ENCODE assay signal across 3 cellular contexts in the genomic region with DNA sequence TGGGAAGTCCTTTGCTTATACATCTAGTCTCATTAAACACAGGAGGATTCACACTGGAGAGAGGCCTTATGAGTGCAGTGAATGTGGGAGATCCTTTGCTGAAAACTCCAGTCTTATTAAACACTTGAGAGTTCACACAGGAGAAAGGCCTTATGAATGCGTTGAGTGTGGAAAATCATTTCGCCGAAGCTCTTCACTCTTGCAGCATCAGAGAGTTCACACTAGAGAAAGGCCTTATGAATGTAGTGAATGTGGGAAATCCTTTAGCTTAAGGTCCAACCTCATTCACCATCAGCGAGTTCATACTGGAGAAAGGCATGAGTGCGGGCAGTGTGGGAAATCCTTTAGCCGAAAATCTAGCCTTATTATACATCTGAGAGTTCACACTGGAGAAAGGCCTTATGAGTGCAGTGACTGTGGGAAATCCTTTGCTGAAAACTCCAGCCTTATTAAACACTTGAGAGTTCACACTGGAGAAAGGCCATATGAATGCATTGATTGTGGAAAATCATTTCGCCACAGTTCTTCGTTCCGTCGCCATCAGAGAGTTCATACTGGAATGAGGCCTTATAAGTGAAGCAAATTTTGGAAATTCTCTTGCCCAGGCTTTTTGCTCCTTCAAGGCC.
TF ChIP-seq lines count a peak whose summit lies in the region.

No MANE protein-coding gene starts in this region.

TF ChIP-seq in GM23338, 12 proteins besides CTCF, POLR2A, EP300 and RAD21 (continues in another document):
- no peak for TF ChIP-seq EZH2phosphoT487 (IDR thresholded peaks at IDR 0.05; ENCODE audit: unreplicated experiment)
- TF ChIP-seq, protein P1, sequence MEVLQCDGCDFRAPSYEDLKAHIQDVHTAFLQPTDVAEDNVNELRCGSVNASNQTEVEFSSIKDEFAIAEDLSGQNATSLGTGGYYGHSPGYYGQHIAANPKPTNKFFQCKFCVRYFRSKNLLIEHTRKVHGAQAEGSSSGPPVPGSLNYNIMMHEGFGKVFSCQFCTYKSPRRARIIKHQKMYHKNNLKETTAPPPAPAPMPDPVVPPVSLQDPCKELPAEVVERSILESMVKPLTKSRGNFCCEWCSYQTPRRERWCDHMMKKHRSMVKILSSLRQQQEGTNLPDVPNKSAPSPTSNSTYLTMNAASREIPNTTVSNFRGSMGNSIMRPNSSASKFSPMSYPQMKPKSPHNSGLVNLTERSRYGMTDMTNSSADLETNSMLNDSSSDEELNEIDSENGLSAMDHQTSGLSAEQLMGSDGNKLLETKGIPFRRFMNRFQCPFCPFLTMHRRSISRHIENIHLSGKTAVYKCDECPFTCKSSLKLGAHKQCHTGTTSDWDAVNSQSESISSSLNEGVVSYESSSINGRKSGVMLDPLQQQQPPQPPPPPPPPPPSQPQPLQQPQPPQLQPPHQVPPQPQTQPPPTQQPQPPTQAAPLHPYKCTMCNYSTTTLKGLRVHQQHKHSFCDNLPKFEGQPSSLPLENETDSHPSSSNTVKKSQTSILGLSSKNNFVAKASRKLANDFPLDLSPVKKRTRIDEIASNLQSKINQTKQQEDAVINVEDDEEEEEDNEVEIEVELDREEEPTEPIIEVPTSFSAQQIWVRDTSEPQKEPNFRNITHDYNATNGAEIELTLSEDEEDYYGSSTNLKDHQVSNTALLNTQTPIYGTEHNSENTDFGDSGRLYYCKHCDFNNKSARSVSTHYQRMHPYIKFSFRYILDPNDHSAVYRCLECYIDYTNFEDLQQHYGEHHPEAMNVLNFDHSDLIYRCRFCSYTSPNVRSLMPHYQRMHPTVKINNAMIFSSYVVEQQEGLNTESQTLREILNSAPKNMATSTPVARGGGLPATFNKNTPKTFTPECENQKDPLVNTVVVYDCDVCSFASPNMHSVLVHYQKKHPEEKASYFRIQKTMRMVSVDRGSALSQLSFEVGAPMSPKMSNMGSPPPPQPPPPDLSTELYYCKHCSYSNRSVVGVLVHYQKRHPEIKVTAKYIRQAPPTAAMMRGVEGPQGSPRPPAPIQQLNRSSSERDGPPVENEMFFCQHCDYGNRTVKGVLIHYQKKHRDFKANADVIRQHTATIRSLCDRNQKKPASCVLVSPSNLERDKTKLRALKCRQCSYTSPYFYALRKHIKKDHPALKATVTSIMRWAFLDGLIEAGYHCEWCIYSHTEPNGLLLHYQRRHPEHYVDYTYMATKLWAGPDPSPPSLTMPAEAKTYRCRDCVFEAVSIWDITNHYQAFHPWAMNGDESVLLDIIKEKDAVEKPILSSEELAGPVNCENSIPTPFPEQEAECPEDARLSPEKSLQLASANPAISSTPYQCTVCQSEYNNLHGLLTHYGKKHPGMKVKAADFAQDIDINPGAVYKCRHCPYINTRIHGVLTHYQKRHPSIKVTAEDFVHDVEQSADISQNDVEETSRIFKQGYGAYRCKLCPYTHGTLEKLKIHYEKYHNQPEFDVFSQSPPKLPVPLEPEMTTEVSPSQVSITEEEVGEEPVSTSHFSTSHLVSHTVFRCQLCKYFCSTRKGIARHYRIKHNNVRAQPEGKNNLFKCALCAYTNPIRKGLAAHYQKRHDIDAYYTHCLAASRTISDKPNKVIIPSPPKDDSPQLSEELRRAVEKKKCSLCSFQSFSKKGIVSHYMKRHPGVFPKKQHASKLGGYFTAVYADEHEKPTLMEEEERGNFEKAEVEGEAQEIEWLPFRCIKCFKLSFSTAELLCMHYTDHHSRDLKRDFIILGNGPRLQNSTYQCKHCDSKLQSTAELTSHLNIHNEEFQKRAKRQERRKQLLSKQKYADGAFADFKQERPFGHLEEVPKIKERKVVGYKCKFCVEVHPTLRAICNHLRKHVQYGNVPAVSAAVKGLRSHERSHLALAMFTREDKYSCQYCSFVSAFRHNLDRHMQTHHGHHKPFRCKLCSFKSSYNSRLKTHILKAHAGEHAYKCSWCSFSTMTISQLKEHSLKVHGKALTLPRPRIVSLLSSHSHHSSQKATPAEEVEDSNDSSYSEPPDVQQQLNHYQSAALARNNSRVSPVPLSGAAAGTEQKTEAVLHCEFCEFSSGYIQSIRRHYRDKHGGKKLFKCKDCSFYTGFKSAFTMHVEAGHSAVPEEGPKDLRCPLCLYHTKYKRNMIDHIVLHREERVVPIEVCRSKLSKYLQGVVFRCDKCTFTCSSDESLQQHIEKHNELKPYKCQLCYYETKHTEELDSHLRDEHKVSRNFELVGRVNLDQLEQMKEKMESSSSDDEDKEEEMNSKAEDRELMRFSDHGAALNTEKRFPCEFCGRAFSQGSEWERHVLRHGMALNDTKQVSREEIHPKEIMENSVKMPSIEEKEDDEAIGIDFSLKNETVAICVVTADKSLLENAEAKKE (CRISPR knock-in tag; IDR thresholded peaks at IDR 0.05) = no peak
- TF ChIP-seq STAT1 (IDR thresholded peaks at IDR 0.05; ENCODE audit: unreplicated experiment) = no peak
- TF ChIP-seq ZNF331 (CRISPR knock-in tag; IDR thresholded peaks at IDR 0.05; ENCODE audit: low read depth) = no peak
- TF ChIP-seq JUNB (IDR thresholded peaks at IDR 0.05; ENCODE audit: unreplicated experiment) = no peak
- no peak for TF ChIP-seq CREB1 (CRISPR knock-in tag; IDR thresholded peaks at IDR 0.05; ENCODE audit: low read depth)
- TF ChIP-seq ZNF114 (CRISPR knock-in tag; IDR thresholded peaks at IDR 0.05) = no peak
- TF ChIP-seq NANOG (IDR thresholded peaks at IDR 0.05; ENCODE audit: borderline replicate concordance) = no peak

TF ChIP-seq in K562, 482 proteins besides CTCF, POLR2A, EP300 and RAD21:
- TF ChIP-seq, protein P2, sequence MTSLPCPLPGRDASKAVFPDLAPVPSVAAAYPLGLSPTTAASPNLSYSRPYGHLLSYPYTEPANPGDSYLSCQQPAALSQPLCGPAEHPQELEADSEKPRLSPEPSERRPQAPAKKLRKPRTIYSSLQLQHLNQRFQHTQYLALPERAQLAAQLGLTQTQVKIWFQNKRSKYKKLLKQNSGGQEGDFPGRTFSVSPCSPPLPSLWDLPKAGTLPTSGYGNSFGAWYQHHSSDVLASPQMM (CRISPR knock-in tag; IDR thresholded peaks at IDR 0.05) = no peak
- TF ChIP-seq ZNF75A (CRISPR knock-in tag; IDR thresholded peaks at IDR 0.05) = peak; percentile 94
- TF ChIP-seq TRIM28 (IDR thresholded peaks at IDR 0.05) = peak; percentile 59; the same call in 1 of the 2 replicates
- TF ChIP-seq, protein P3, sequence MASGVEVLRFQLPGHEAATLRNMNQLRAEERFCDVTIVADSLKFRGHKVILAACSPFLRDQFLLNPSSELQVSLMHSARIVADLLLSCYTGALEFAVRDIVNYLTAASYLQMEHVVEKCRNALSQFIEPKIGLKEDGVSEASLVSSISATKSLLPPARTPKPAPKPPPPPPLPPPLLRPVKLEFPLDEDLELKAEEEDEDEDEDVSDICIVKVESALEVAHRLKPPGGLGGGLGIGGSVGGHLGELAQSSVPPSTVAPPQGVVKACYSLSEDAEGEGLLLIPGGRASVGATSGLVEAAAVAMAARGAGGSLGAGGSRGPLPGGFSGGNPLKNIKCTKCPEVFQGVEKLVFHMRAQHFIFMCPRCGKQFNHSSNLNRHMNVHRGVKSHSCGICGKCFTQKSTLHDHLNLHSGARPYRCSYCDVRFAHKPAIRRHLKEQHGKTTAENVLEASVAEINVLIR (CRISPR knock-in tag; IDR thresholded peaks at IDR 0.05) = no peak

TF ChIP-seq in liver, 16 proteins besides CTCF, POLR2A, EP300 and RAD21:
- TF ChIP-seq SP1 (IDR thresholded peaks at IDR 0.05) (no peak), HNF4A (conservative IDR thresholded peaks at IDR 0.05) (no peak), EGR1 (IDR thresholded peaks at IDR 0.05; ENCODE audit: low read depth in 2 of 2) (no peak), JUND (IDR thresholded peaks at IDR 0.05) (no peak), FOXA1 (IDR thresholded peaks at IDR 0.05) (no peak), FOXA2 (IDR thresholded peaks at IDR 0.05) (no peak), GABPA (IDR thresholded peaks at IDR 0.05 in 1 of 2, conservative IDR thresholded peaks at IDR 0.05 in 1 of 2) (no peak), NR2F2 (IDR thresholded peaks at IDR 0.05) (no peak), TAF1 (conservative IDR thresholded peaks at IDR 0.05) (no peak), RXRA (IDR thresholded peaks at IDR 0.05) (no peak)
- TF ChIP-seq, protein P4, sequence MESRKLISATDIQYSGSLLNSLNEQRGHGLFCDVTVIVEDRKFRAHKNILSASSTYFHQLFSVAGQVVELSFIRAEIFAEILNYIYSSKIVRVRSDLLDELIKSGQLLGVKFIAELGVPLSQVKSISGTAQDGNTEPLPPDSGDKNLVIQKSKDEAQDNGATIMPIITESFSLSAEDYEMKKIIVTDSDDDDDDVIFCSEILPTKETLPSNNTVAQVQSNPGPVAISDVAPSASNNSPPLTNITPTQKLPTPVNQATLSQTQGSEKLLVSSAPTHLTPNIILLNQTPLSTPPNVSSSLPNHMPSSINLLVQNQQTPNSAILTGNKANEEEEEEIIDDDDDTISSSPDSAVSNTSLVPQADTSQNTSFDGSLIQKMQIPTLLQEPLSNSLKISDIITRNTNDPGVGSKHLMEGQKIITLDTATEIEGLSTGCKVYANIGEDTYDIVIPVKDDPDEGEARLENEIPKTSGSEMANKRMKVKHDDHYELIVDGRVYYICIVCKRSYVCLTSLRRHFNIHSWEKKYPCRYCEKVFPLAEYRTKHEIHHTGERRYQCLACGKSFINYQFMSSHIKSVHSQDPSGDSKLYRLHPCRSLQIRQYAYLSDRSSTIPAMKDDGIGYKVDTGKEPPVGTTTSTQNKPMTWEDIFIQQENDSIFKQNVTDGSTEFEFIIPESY (IDR thresholded peaks at IDR 0.05) = no peak
- TF ChIP-seq, protein P5, sequence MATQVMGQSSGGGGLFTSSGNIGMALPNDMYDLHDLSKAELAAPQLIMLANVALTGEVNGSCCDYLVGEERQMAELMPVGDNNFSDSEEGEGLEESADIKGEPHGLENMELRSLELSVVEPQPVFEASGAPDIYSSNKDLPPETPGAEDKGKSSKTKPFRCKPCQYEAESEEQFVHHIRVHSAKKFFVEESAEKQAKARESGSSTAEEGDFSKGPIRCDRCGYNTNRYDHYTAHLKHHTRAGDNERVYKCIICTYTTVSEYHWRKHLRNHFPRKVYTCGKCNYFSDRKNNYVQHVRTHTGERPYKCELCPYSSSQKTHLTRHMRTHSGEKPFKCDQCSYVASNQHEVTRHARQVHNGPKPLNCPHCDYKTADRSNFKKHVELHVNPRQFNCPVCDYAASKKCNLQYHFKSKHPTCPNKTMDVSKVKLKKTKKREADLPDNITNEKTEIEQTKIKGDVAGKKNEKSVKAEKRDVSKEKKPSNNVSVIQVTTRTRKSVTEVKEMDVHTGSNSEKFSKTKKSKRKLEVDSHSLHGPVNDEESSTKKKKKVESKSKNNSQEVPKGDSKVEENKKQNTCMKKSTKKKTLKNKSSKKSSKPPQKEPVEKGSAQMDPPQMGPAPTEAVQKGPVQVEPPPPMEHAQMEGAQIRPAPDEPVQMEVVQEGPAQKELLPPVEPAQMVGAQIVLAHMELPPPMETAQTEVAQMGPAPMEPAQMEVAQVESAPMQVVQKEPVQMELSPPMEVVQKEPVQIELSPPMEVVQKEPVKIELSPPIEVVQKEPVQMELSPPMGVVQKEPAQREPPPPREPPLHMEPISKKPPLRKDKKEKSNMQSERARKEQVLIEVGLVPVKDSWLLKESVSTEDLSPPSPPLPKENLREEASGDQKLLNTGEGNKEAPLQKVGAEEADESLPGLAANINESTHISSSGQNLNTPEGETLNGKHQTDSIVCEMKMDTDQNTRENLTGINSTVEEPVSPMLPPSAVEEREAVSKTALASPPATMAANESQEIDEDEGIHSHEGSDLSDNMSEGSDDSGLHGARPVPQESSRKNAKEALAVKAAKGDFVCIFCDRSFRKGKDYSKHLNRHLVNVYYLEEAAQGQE (IDR thresholded peaks at IDR 0.05) = no peak
- TF ChIP-seq, protein P6, sequence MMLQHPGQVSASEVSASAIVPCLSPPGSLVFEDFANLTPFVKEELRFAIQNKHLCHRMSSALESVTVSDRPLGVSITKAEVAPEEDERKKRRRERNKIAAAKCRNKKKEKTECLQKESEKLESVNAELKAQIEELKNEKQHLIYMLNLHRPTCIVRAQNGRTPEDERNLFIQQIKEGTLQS (IDR thresholded peaks at IDR 0.05) = no peak
